15 cellular contexts compared by ENCODE assay signal in the genomic region with DNA sequence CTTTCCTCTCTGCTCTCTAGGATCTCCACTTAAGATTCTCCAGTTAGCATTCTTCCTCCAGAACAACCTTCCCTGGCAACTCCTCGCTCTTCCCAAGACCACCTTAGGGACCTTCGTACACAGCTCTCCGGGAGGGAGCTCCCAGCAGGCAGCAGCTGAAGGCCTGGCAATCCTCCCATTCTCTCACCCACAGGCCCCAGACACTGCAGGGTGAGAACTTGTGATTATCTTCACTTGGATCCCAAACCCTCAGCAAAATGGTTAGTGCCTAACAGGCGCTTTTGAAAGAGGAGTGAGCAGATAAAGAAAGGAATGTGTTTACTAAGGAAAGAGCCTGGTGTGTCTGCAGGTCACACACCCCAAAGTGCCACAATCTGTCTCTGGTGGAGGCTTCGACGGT.
"Had no signal": no experiment of that assay in that cellular context is flagged by ENCODE, and none has a peak within 500 bp of the region (broad histone marks: within the 10 kb centered on the region; RNA-seq: fewer than 3 reads in every experiment).

No MANE protein-coding gene starts in this region.

- H3K9me3 Mint-ChIP-seq: activated naive CD4-positive, alpha-beta T cell treated with anti-CD3 and anti-CD28 coated beads, Interleukin-2, amount 50 U/mL, for 72 hours; activated T-cell treated with anti-CD3 and anti-CD28 coated beads, Interleukin-2, amount 50 U/mL, for 24 hours had no signal

- H3K4me1 ChIP-seq: esophagus squamous epithelium, testis, upper lobe of left lung had no signal

- H3K27ac ChIP-seq: esophagus squamous epithelium, ovary, stomach, testis, upper lobe of left lung had no signal

- H3K27me3 ChIP-seq: ovary, testis had no signal

- H3K9me3 ChIP-seq: esophagus squamous epithelium, ovary, stomach, testis, upper lobe of left lung had no signal

- H3K4me3 Mint-ChIP-seq: activated T-cell treated with anti-CD3 and anti-CD28 coated beads, Interleukin-2, amount 50 U/mL, for 24 hours had no signal

- H3K36me3 ChIP-seq: esophagus squamous epithelium, ovary, stomach, upper lobe of left lung had no signal

- DNase-seq: activated CD4-positive, alpha-beta T cell treated with anti-CD3 and anti-CD28 coated beads, Interleukin-2, amount 50 U/mL, for 48 hours; activated CD4-positive, CD25-positive, alpha-beta regulatory T cell treated with anti-CD3 and anti-CD28 coated beads, Interleukin-2, amount 50 U/mL, for 72 hours; activated gamma-delta T cell; activated T-cell treated with anti-CD3 and anti-CD28 coated beads, Interleukin-2, amount 50 U/mL, for 24 hours; esophagus squamous epithelium; hypothalamus; kidney; mesenchymal stem cell; ovary; stimulated activated CD4-positive, alpha-beta T cell treated with anti-CD3 and anti-CD28 coated beads, Interleukin-1b, Interleukin-23, amount 100 ng/mL, for 48 hours; stomach; T1000; testis; upper lobe of left lung had no signal

- H3K27ac Mint-ChIP-seq: activated naive CD4-positive, alpha-beta T cell treated with anti-CD3 and anti-CD28 coated beads, Interleukin-2, amount 50 U/mL, for 72 hours; activated T-cell treated with anti-CD3 and anti-CD28 coated beads, Interleukin-2, amount 50 U/mL, for 24 hours had no signal

- H3K4me3 ChIP-seq: esophagus squamous epithelium, ovary, stomach, testis, upper lobe of left lung had no signal

- H3K36me3 Mint-ChIP-seq: activated naive CD4-positive, alpha-beta T cell treated with anti-CD3 and anti-CD28 coated beads, Interleukin-2, amount 50 U/mL, for 72 hours had no signal

- ATAC-seq: activated naive CD4-positive, alpha-beta T cell treated with anti-CD3 and anti-CD28 coated beads, Interleukin-2, amount 50 U/mL, for 72 hours had no signal
